Comparison of ENCODE assay signal across 30 cellular contexts in genomic region chr5:79849061-79849460, GRCh38.
"Had no signal": no experiment of that assay in that cellular context is flagged by ENCODE, and none has a peak within 500 bp of the region (broad histone marks: within the 10 kb centered on the region; RNA-seq: fewer than 3 reads in every experiment).

No MANE protein-coding gene starts in this region.

- H3K27ac ChIP-seq: ascending aorta, breast epithelium, cardiac muscle cell, colonic mucosa, dorsolateral prefrontal cortex had no signal

- H3K4me3 Mint-ChIP-seq: activated CD4-positive, alpha-beta memory T cell treated with anti-CD3 and anti-CD28 coated beads for 36 hours; activated CD4-positive, alpha-beta T cell treated with anti-CD3 and anti-CD28 coated beads for 36 hours; activated CD4-positive, alpha-beta T cell treated with anti-CD3 and anti-CD28 coated beads, Interleukin-2, amount 10 ng/mL, durations not matched to agents 24 days and 14 days; activated naive CD4-positive, alpha-beta T cell treated with anti-CD3 and anti-CD28 coated beads, Interleukin-2, amount 10 ng/mL, durations not matched to agents 7 days and 5 days; activated naive CD8-positive, alpha-beta T cell treated with anti-CD3 and anti-CD28 coated beads, Interleukin-2, amount 10 ng/mL, durations not matched to agents 7 days and 5 days; activated T-helper 1 cell treated with anti-CD3 and anti-CD28 coated beads, Interleukin-12 subunit alpha, Interleukin-12 subunit beta, Interleukin-2, Interleukin-4 antibody, amounts not matched to agents 30 ng/mL and 10 ng/mL and 1 ng/mL, durations not matched to agents 14 hours and 24 hours and 36 hours; brain; dendritic cell treated with granulocyte-macrophage colony-stimulating factor and Interleukin-4, amounts not matched to agents 40 ng/mL and 50 ng/mL, for 4 days; endodermal cell had no signal

- H3K4me1 ChIP-seq: ascending aorta, breast epithelium, colonic mucosa had no signal

- H3K36me3 ChIP-seq: ascending aorta, breast epithelium, cardiac muscle cell, colonic mucosa had no signal

- H3K9me3 ChIP-seq: ascending aorta, breast epithelium, colonic mucosa had no signal

- H3K4me3 ChIP-seq: ascending aorta, breast epithelium, cardiac muscle cell, colonic mucosa, dorsolateral prefrontal cortex had no signal

- H3K27ac Mint-ChIP-seq: activated CD4-positive, alpha-beta memory T cell treated with anti-CD3 and anti-CD28 coated beads for 36 hours; activated CD4-positive, alpha-beta T cell treated with anti-CD3 and anti-CD28 coated beads for 36 hours; activated CD4-positive, alpha-beta T cell treated with anti-CD3 and anti-CD28 coated beads, Interleukin-2, amount 10 ng/mL, durations not matched to agents 24 days and 14 days; activated naive CD4-positive, alpha-beta T cell treated with anti-CD3 and anti-CD28 coated beads, Interleukin-2, amount 10 ng/mL, durations not matched to agents 7 days and 5 days; activated naive CD4-positive, alpha-beta T cell treated with anti-CD3 and anti-CD28 coated beads, Interleukin-2, amount 50 U/mL, for 72 hours; activated naive CD8-positive, alpha-beta T cell treated with anti-CD3 and anti-CD28 coated beads, Interleukin-2, amount 10 ng/mL, durations not matched to agents 7 days and 5 days; activated T-helper 1 cell treated with anti-CD3 and anti-CD28 coated beads, Interleukin-12 subunit alpha, Interleukin-12 subunit beta, Interleukin-2, Interleukin-4 antibody, amounts not matched to agents 30 ng/mL and 10 ng/mL and 1 ng/mL, durations not matched to agents 14 hours and 24 hours and 36 hours; activated T-helper 2 cell treated with anti-CD3 and anti-CD28 coated beads, Interferon-gamma antibody, Interleukin-2, Interleukin-4, amounts not matched to agents 10 μg/mL and 5 μg/mL and 100 μg/mL, durations not matched to agents 14 hours and 24 hours and 36 hours; dendritic cell treated with granulocyte-macrophage colony-stimulating factor and Interleukin-4, amounts not matched to agents 40 ng/mL and 50 ng/mL, for 4 days; endodermal cell had no signal

- H3K36me3 Mint-ChIP-seq: activated CD4-positive, alpha-beta memory T cell treated with anti-CD3 and anti-CD28 coated beads for 36 hours; activated naive CD4-positive, alpha-beta T cell treated with anti-CD3 and anti-CD28 coated beads, Interleukin-2, amount 10 ng/mL, durations not matched to agents 7 days and 5 days; activated naive CD4-positive, alpha-beta T cell treated with anti-CD3 and anti-CD28 coated beads, Interleukin-2, amount 50 U/mL, for 72 hours; activated naive CD8-positive, alpha-beta T cell treated with anti-CD3 and anti-CD28 coated beads, Interleukin-2, amount 10 ng/mL, durations not matched to agents 7 days and 5 days; brain had no signal

- ATAC-seq: activated CD4-positive, alpha-beta T cell treated with anti-CD3 and anti-CD28 coated beads for 36 hours; activated naive CD4-positive, alpha-beta T cell treated with anti-CD3 and anti-CD28 coated beads, Interleukin-2, amount 50 U/mL, for 72 hours; esophagus mucosa had no signal

- DNase-seq: activated CD4-positive, alpha-beta memory T cell treated with anti-CD3 and anti-CD28 coated beads for 36 hours; activated CD4-positive, alpha-beta T cell treated with anti-CD3 and anti-CD28 coated beads for 36 hours; activated CD4-positive, alpha-beta T cell treated with anti-CD3 and anti-CD28 coated beads, Interleukin-2, amount 10 ng/mL, durations not matched to agents 24 days and 14 days; activated CD4-positive, CD25-positive, alpha-beta regulatory T cell; activated CD4-positive, CD25-positive, alpha-beta regulatory T cell treated with anti-CD3 and anti-CD28 coated beads, Interleukin-2, amount 50 U/mL, for 72 hours; activated gamma-delta T cell; activated naive CD4-positive, alpha-beta T cell; activated naive CD4-positive, alpha-beta T cell treated with anti-CD3 and anti-CD28 coated beads, Interleukin-2, amount 10 ng/mL, durations not matched to agents 7 days and 5 days; activated naive CD8-positive, alpha-beta T cell treated with anti-CD3 and anti-CD28 coated beads, Interleukin-2, amount 10 ng/mL, durations not matched to agents 7 days and 5 days; activated T-cell treated with anti-CD3 and anti-CD28 coated beads, Interleukin-2, amount 50 U/mL, for 1 hour; activated T-cell treated with anti-CD3 and anti-CD28 coated beads, Interleukin-2, amount 50 U/mL, for 48 hours; central memory CD4-positive, alpha-beta T cell; cerebellar nuclear complex; colonic mucosa; dorsolateral prefrontal cortex; effector memory CD4-positive, alpha-beta T cell; foreskin fibroblast; glutamatergic neuron; T-helper 2 cell had no signal

- H3K9me3 Mint-ChIP-seq: activated CD4-positive, alpha-beta memory T cell treated with anti-CD3 and anti-CD28 coated beads for 36 hours; activated naive CD4-positive, alpha-beta T cell treated with anti-CD3 and anti-CD28 coated beads, Interleukin-2, amount 10 ng/mL, durations not matched to agents 7 days and 5 days; activated naive CD4-positive, alpha-beta T cell treated with anti-CD3 and anti-CD28 coated beads, Interleukin-2, amount 50 U/mL, for 72 hours; activated T-helper 1 cell treated with anti-CD3 and anti-CD28 coated beads, Interleukin-12 subunit alpha, Interleukin-12 subunit beta, Interleukin-2, Interleukin-4 antibody, amounts not matched to agents 30 ng/mL and 10 ng/mL and 1 ng/mL, durations not matched to agents 14 hours and 24 hours and 36 hours; activated T-helper 2 cell treated with anti-CD3 and anti-CD28 coated beads, Interferon-gamma antibody, Interleukin-2, Interleukin-4, amounts not matched to agents 10 μg/mL and 5 μg/mL and 100 μg/mL, durations not matched to agents 14 hours and 24 hours and 36 hours; brain; dendritic cell treated with granulocyte-macrophage colony-stimulating factor and Interleukin-4, amounts not matched to agents 40 ng/mL and 50 ng/mL, for 4 days; endodermal cell had no signal

- H3K27me3 ChIP-seq: ascending aorta, breast epithelium, cardiac muscle cell, colonic mucosa, dorsolateral prefrontal cortex had no signal

- FAIRE-seq: frontal cortex had no signal
